8 cellular contexts compared by ENCODE assay signal in the genomic region with DNA sequence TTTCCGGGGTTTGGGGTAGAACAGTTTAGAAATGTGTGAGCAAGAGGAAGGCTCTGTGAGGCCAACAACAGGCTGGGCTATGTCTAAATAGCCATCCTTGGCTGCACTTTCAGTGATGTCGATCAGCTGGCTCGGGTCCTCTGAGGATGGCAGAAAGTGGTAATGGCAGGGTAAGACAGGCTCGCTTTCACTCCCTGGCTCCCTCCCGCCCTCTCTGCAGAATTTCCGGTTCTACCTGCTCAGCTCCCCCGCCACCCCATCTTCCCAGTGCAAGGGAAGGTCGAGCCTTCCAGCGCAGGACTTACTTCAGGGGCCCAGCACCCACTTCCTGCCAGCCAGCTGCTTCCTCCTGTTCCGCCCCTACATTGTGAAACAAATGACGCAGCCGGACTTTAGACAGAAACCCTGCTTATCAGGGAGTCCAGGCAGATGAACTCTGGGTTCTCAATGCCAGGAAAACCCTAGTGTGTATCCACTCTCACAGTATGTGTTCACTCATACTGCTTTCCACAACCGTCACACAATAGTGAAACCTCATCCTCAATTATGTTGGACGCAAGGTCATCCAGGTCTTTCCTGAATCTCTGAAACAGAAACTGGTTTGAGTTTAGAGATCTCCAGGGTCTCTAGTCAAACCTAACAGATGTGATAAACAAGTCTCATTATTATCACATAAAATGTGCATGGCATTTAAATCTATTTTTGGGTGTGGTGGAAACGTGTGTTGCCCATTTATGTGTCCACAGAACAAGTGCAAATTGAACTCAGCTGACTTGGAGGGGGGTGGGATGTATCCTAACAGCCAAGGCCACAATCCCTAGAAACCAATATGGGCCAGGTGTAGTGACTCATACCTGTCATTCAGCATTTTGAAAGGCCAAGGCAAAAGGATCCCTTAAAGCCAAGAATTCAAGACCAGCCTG. TPM values are rescaled to one million over a fixed set of nuclear protein-coding genes. Genes with fewer than 3 reads are reported as not detected.
DNase-seq lines count a peak whose midpoint lies in the region; ATAC-seq and TF ChIP-seq lines count a peak whose summit lies in the region.

No MANE protein-coding gene starts in this region.

- H3K4me2 ChIP-seq in BLaER1 treated with 17β-estradiol and CSF1 and Interleukin-3, amounts not matched to agents 10 nM and 100 nM: peak overlapping the region; percentile 74 to 95 (median 90)

- H3K4me3 ChIP-seq in BLaER1 treated with 17β-estradiol and CSF1 and Interleukin-3, amounts not matched to agents 10 nM and 100 nM: peak overlapping the region; percentile 33 to 65 (median 42); a peak in 19 of 20 replicates
- H3K4me3 ChIP-seq in HL-60 (replicated peaks; ENCODE audit: insufficient read depth, low read length) (peak overlapping the region; percentile 23), body of pancreas (no peak overlapping the region)

- peaks cover 25% of the 10 kb centered on the region for H3K4me1 Mint-ChIP-seq in T-helper 17 cell

- H3K36me3 ChIP-seq in BLaER1 treated with 17β-estradiol and CSF1 and Interleukin-3, amounts not matched to agents 10 nM and 100 nM: peaks cover 0 to 19% (median 11%) of the 10 kb centered on the region in 11 experiments; a peak in 11 of 22 replicates
- H3K36me3 ChIP-seq in body of pancreas (replicated peaks in 1 of 2; ENCODE audit: insufficient read depth in 1 of 2, low read depth in 2 of 2): no peaks in the 10 kb centered on the region

- peak; percentile 79 for ATAC-seq in GM19455 (IDR thresholded peaks at IDR 0.05; ENCODE audit: unreplicated experiment)
- peak; percentile 85 for ATAC-seq in T-helper 17 cell
- peak; percentile 95 for ATAC-seq in body of pancreas

- H4K20me1 ChIP-seq in BLaER1 treated with 17β-estradiol and CSF1 and Interleukin-3, amounts not matched to agents 10 nM and 100 nM: no peaks in the 10 kb centered on the region; a peak in 1 of 22 replicates

- H3K36me3 Mint-ChIP-seq in T-helper 17 cell (ENCODE audit: low read depth): no peaks in the 10 kb centered on the region

- peak in 2 of 3 donors; percentile 61 to 66 for TF ChIP-seq POLR2A in body of pancreas (IDR thresholded peaks at IDR 0.05)

- H3K4me1 ChIP-seq in BLaER1 treated with 17β-estradiol and CSF1 and Interleukin-3, amounts not matched to agents 10 nM and 100 nM: peaks cover 42 to 95% (median 77%) of the 10 kb centered on the region in 10 experiments
- H3K4me1 ChIP-seq in body of pancreas: peaks cover 64% of the 10 kb centered on the region

- DNase-seq in HL-60 (ENCODE audit: low read depth in 1 of 2, low spot score in 1 of 2) (peak; percentile 90 to 99), T-helper 17 cell (peak; percentile 16 to 36 (median 23)), body of pancreas (peak; percentile 84 to 96 (median 90)), inferior parietal cortex (ENCODE audit: extremely low spot score) (peak; percentile 42), NCI-H524 (lab: John Stamatoyannopoulos, UW) (no peak)
- peak; percentile 46 to 61 for DNase-seq in stimulated activated CD4-positive, alpha-beta T cell treated with anti-CD3 and anti-CD28 coated beads, Interleukin-15, amount 100 ng/mL, for 48 hours (ENCODE audit: low read depth in 2 of 2)

- TF ChIP-seq CTCF in HL-60 (IDR thresholded peaks at IDR 0.05; ENCODE audit: insufficient read depth, low read length): no peak
- peak in 1 of 7 experiments; percentile 3 for TF ChIP-seq CTCF in body of pancreas (IDR thresholded peaks at IDR 0.05)

- 8 to 23% methylated on average over 15 of the region's 15 CpGs for WGBS in body of pancreas, 2 donors

- peak overlapping the region; percentile 89 for H3K27ac Mint-ChIP-seq in T-helper 17 cell

- no peaks in the 10 kb centered on the region for H3K27me3 ChIP-seq in BLaER1 treated with 17β-estradiol and CSF1 and Interleukin-3, amounts not matched to agents 10 nM and 100 nM
- H3K27me3 ChIP-seq in HL-60 (ENCODE audit: insufficient read depth, poor library complexity, severe bottlenecking) (no peaks in the 10 kb centered on the region), body of pancreas (no peaks in the 10 kb centered on the region)

- H3K4me3 Mint-ChIP-seq in T-helper 17 cell: peak overlapping the region; percentile 88

- H3K9ac ChIP-seq in BLaER1 treated with 17β-estradiol and CSF1 and Interleukin-3, amounts not matched to agents 10 nM and 100 nM: peak overlapping the region; percentile 76 to 90 (median 86)

- H3K27ac ChIP-seq in BLaER1 treated with 17β-estradiol and CSF1 and Interleukin-3, amounts not matched to agents 10 nM and 100 nM: peak overlapping the region; percentile 91 to 99 (median 97)
- H3K27ac ChIP-seq in HL-60 (replicated peaks) (peak overlapping the region; percentile 79), body of pancreas (peak overlapping the region; percentile 86 to 94 (median 90))

- H3K27me3 Mint-ChIP-seq in T-helper 17 cell: no peaks in the 10 kb centered on the region

- intact Hi-C loops in body of pancreas (cut with DNase I): no loop called here

- no peaks in the 10 kb centered on the region for H3K9me3 ChIP-seq in BLaER1 treated with 17β-estradiol and CSF1 and Interleukin-3, amounts not matched to agents 10 nM and 100 nM (replicated peaks in 1 of 11)
- H3K9me3 ChIP-seq in T-helper 17 cell (ENCODE audit: control insufficient read depth, low read length, poor library complexity, severe bottlenecking) (no peaks in the 10 kb centered on the region), body of pancreas (no peaks in the 10 kb centered on the region)

RNA-seq across cellular contexts. Expression of gene F11R, which starts 7.1 kb away (rescaled TPM):
- 10 to 100 TPM; 13.5 to 23.6 TPM for total RNA-seq in T-helper 17 cell
- total RNA-seq in body of pancreas: 10 to 100 TPM; 40.2 to 41.5 TPM

RNA-seq across cellular contexts. Expression of gene TSTD1, which starts 24.9 kb away (rescaled TPM):
- 10 to 100 TPM; 45.5 to 45.7 TPM for total RNA-seq in T-helper 17 cell
- 10 to 100 TPM; 49.4 to 90.8 TPM for total RNA-seq in body of pancreas

RNA-seq across cellular contexts. Expression of gene USF1, which starts 31.9 kb away (rescaled TPM):
- 10 to 100 TPM; 80.6 to 85.4 TPM for total RNA-seq in T-helper 17 cell
- 10 to 100 TPM; 32.7 to 46.5 TPM for total RNA-seq in body of pancreas

RNA-seq across cellular contexts. Expression of gene ARHGAP30, which starts 55.8 kb away (rescaled TPM):
- 100 to 1,000 TPM; 156 to 189 TPM for total RNA-seq in T-helper 17 cell
- total RNA-seq in body of pancreas: 1 to 10 TPM; 3.1 to 4.9 TPM

RNA-seq across cellular contexts. Expression of gene ITLN2, which starts 59.2 kb away (rescaled TPM):
- total RNA-seq in T-helper 17 cell: not detected
- total RNA-seq in body of pancreas: not detected

Comparison
In these comparisons a context has a peak if more than half of its experiments do, and no peak if none do; other contexts are left out.
1. H3K4me3 ChIP-seq: peak in BLaER1 treated with 17β-estradiol and CSF1 and Interleukin-3, amounts not matched to agents 10 nM and 100 nM (10 of 10) and HL-60 (single experiment); none in body of pancreas (0 of 2).
2. DNase-seq: peak in HL-60 (2 of 2), T-helper 17 cell (3 of 3), body of pancreas (4 of 4), inferior parietal cortex (single experiment) and stimulated activated CD4-positive, alpha-beta T cell treated with anti-CD3 and anti-CD28 coated beads, Interleukin-15, amount 100 ng/mL, for 48 hours (2 of 2); none in NCI-H524 (0 of 2).
3. Peak in every context shown above with its lines, with median percentiles within 50 percentile points of each other: H3K27ac ChIP-seq and ATAC-seq.